11 cellular contexts compared by ENCODE assay signal in the genomic region with DNA sequence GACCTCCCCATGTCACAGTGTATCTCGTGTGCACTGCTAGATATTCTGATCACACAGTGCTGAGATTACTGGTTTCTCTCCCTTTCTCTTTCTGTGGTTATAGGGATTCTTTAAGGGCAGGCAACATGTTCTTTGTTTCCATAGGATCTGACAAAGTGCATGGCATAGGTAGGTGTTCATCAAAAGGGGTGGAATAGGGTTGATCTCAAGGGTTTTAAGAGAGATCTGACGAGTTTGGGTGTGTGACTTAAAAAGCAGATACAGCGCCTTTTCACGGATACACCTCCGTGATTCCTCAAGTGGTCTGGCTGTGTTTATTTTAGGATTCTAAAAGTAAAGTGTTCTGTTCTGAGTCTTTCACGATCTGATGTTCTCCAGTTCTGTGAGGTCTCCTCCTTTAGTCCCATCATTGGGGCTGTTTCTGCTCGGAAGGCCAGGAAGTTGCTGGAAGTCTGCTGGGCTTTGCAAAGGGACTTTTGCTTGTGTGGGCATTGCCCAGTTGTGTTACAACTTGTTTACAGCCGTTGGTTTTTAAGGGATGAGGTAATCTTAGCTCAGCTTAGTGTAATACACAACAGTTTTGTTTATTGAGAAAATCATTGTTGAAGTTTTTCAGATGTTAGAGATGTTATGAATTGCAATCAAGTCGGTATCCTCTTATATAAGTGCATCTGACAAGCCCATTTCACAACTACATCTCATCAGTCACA. TPM values are rescaled to one million over a fixed set of nuclear protein-coding genes. Genes with fewer than 3 reads are reported as not detected.
A peak's percentile ranks its signal among the peaks of the same experiment; 100 is the strongest.
DNase-seq lines count a peak whose midpoint lies in the region; ATAC-seq and TF ChIP-seq lines count a peak whose summit lies in the region.
"Had no signal": no experiment of that assay in that cellular context is flagged by ENCODE, and none has a peak within 500 bp of the region (broad histone marks: within the 10 kb centered on the region; RNA-seq: fewer than 3 reads in every experiment).

No MANE protein-coding gene starts in this region.

- no peaks in the 10 kb centered on the region for H3K27me3 ChIP-seq in neural progenitor cell

- no peak overlapping the region for H3K27ac ChIP-seq in neural progenitor cell

- H3K4me2 ChIP-seq in neural progenitor cell: peak overlapping the region; percentile 29

- no peak overlapping the region for H3K4me3 Mint-ChIP-seq in neural progenitor cell

- H3K4me1 Mint-ChIP-seq in neural progenitor cell: peaks cover 29% of the 10 kb centered on the region

- no peaks in the 10 kb centered on the region for H3F3A ChIP-seq in neural progenitor cell (ENCODE audit: low read depth)

- no peak for ATAC-seq in left lobe of liver

- H3K9me3 Mint-ChIP-seq in neural progenitor cell: peaks cover 3% of the 10 kb centered on the region

- no peaks in the 10 kb centered on the region for H3K36me3 ChIP-seq in neural progenitor cell

- peaks cover 17% of the 10 kb centered on the region for H3K36me3 Mint-ChIP-seq in neural progenitor cell

- no peak overlapping the region for H3K9ac ChIP-seq in neural progenitor cell

- H3K4me3 ChIP-seq in NB4 (ENCODE audit: low read depth, low read length): no peak overlapping the region
- H3K4me3 ChIP-seq in epithelial cell of esophagus (ENCODE audit: low read length): peak overlapping the region; percentile 27
- no peak overlapping the region for H3K4me3 ChIP-seq in neural progenitor cell

- TF ChIP-seq CTCF in AG09319 (IDR thresholded peaks at IDR 0.05; ENCODE audit: low read depth, low read length): no peak
- no peak for TF ChIP-seq CTCF in NB4 (IDR thresholded peaks at IDR 0.05; ENCODE audit: low read depth, low read length)
- TF ChIP-seq CTCF in epithelial cell of esophagus (IDR thresholded peaks at IDR 0.05; ENCODE audit: insufficient read depth, low read depth, low read length, missing control alignments): no peak
- no peak for TF ChIP-seq CTCF in neural progenitor cell (IDR thresholded peaks at IDR 0.05)

- peaks cover 2% of the 10 kb centered on the region for H3K27me3 Mint-ChIP-seq in neural progenitor cell (ENCODE audit: insufficient read depth, low read depth)

- H3K4me1 ChIP-seq in neural progenitor cell: peaks cover 23% of the 10 kb centered on the region

- H3K9me3 ChIP-seq in neural progenitor cell (ENCODE audit: low read depth): no peaks in the 10 kb centered on the region

- DNase-seq in AG09319 (ENCODE audit: extremely low read depth, low read depth) (peak; percentile 92), NB4 (ENCODE audit: low read depth) (peak; percentile 43), epithelial cell of esophagus (ENCODE audit: low read depth) (peak; percentile 95), neural progenitor cell (ENCODE audit: low spot score) (no peak), cerebellum (ENCODE audit: low spot score) (no peak), left lobe of liver (ENCODE audit: low spot score) (no peak), GOT3 (lab: John Stamatoyannopoulos, UW) (no peak)
- no peak for DNase-seq in effector CD4-positive, alpha-beta T cell
- DNase-seq: amniotic stem cell, NCI-H774, retina had no signal

- peaks cover 100% of the 10 kb centered on the region for H3K79me2 ChIP-seq in neural progenitor cell (ENCODE audit: low read depth)

- no peak overlapping the region for H2AFZ ChIP-seq in neural progenitor cell (replicated peaks)

- no peak overlapping the region for H3K27ac Mint-ChIP-seq in neural progenitor cell

- no peak for TF ChIP-seq POLR2A in NB4 (IDR thresholded peaks at IDR 0.05; ENCODE audit: extremely low read depth, insufficient read length)

- peaks cover 94% of the 10 kb centered on the region for H4K20me1 ChIP-seq in neural progenitor cell (ENCODE audit: low read depth)

RNA-seq across cellular contexts. Expression of a gene that starts 34.8 kb away (rescaled TPM):
- total RNA-seq in neural progenitor cell (ENCODE audit: low replicate concordance) (23.5 and 40.4 TPM in 2 replicates), cerebellum (68.7 TPM), left lobe of liver (3.3 TPM)

Comparison
In these comparisons a context has a peak if more than half of its experiments do, and no peak if none do; other contexts are left out.
1. DNase-seq: peak in AG09319 (single experiment), NB4 (single experiment) and epithelial cell of esophagus (single experiment); none in neural progenitor cell (single experiment), cerebellum (single experiment), effector CD4-positive, alpha-beta T cell (single experiment), left lobe of liver (single experiment) and GOT3 (single experiment).